ENCODE assay signal across 14 cellular contexts in genomic region chr13:112102243-112102642, GRCh38. TPM values are rescaled to one million over a fixed set of nuclear protein-coding genes. Genes with fewer than 3 reads are reported as not detected.
DNase-seq lines count a peak whose midpoint lies in the region; ATAC-seq and TF ChIP-seq lines count a peak whose summit lies in the region.
"Had no signal": no experiment of that assay in that cellular context is flagged by ENCODE, and none has a peak within 500 bp of the region (broad histone marks: within the 10 kb centered on the region; RNA-seq: fewer than 3 reads in every experiment).

No MANE protein-coding gene starts in this region.

- TF ChIP-seq CTCF in VCaP (conservative IDR thresholded peaks at IDR 0.05) (peak; percentile 43), stomach (IDR thresholded peaks at IDR 0.05) (no peak)

- H3K36me3 ChIP-seq in neuronal stem cell (replicated peaks in 1 of 2; ENCODE audit: control insufficient read depth in 2 of 2, insufficient read depth in 2 of 2, low read length in 2 of 2), result peaks cover 0 to under 1% of the 10 kb centered on the region in 2 donors
- H3K36me3 ChIP-seq in stomach, result no peaks in the 10 kb centered on the region
- H3K36me3 ChIP-seq: upper lobe of left lung had no signal

- no peak for TF ChIP-seq POLR2A in stomach (IDR thresholded peaks at IDR 0.05)

- no peak overlapping the region for H3K4ac ChIP-seq in neuronal stem cell (ENCODE audit: low read length)

- no peak overlapping the region for H2AFZ ChIP-seq in neuronal stem cell (ENCODE audit: low read length)

- H4K91ac ChIP-seq in neuronal stem cell (ENCODE audit: low read depth, low read length, poor library complexity), result no peak overlapping the region

- TF ChIP-seq EP300 in stomach (IDR thresholded peaks at IDR 0.05), result no peak

- H3K27me3 ChIP-seq in neuronal stem cell (ENCODE audit: control insufficient read depth in 3 of 3, insufficient read depth in 3 of 3, low read depth in 1 of 3, low read length in 3 of 3) (no peaks in the 10 kb centered on the region), stomach (peaks cover 17 to 89% (median 57%) of the 10 kb centered on the region in 3 donors)

- no peak overlapping the region for H2BK12ac ChIP-seq in neuronal stem cell (ENCODE audit: low read length)

- no peak for ATAC-seq in GM21367 (IDR thresholded peaks at IDR 0.05; ENCODE audit: unreplicated experiment)
- ATAC-seq: A549, Panc1 had no signal

- no peak overlapping the region for H3K27ac ChIP-seq in VCaP
- peak overlapping the region; percentile 100 for H3K27ac ChIP-seq in neuronal stem cell (replicated peaks; ENCODE audit: low read length)
- H3K27ac ChIP-seq in stomach, result no peak overlapping the region
- H3K27ac ChIP-seq: A549, upper lobe of left lung had no signal

- no peaks in the 10 kb centered on the region for H3K79me1 ChIP-seq in neuronal stem cell (ENCODE audit: low read depth, low read length)

- H3K4me1 ChIP-seq in neuronal stem cell (ENCODE audit: control insufficient read depth in 2 of 2, insufficient read depth in 1 of 2, low read depth in 1 of 2, low read length in 2 of 2) (peaks cover 34 to 38% of the 10 kb centered on the region in 2 donors), stomach (peaks cover 0 to 34% (median 13%) of the 10 kb centered on the region in 4 donors)
- H3K4me1 ChIP-seq: A549 had no signal

- no peak overlapping the region for H3K23ac ChIP-seq in neuronal stem cell (ENCODE audit: low read depth, low read length, poor library complexity)

- H3K4me3 ChIP-seq in neuronal stem cell (ENCODE audit: low read length in 2 of 2), result no peak overlapping the region
- H3K4me3 ChIP-seq in stomach, result no peak overlapping the region
- H3K4me3 ChIP-seq: A549, upper lobe of left lung had no signal

- no peak overlapping the region for H2BK15ac ChIP-seq in neuronal stem cell (ENCODE audit: low read length)

- no peaks in the 10 kb centered on the region for H3K9me3 ChIP-seq in neuronal stem cell (replicated peaks in 1 of 2; ENCODE audit: control insufficient read depth in 2 of 2, insufficient read depth in 1 of 2, low read depth in 1 of 2, low read length in 2 of 2)
- H3K9me3 ChIP-seq in stomach, result no peaks in the 10 kb centered on the region
- H3K9me3 ChIP-seq: A549, upper lobe of left lung had no signal

- peak; percentile 20 for DNase-seq in NCI-H1092 treated with DMSO at 0.1 percent for 48 hours (lab: John Stamatoyannopoulos, UW)
- no peak for DNase-seq in NCI-H1092 (lab: John Stamatoyannopoulos, UW)
- DNase-seq in NCI-H1417 treated with DMSO at 0.1 percent for 48 hours (lab: John Stamatoyannopoulos, UW), result peak; percentile 53
- DNase-seq in neuronal stem cell (ENCODE audit: low spot score), result no peak
- DNase-seq in stomach, result no peak
- DNase-seq in posterior vena cava (ENCODE audit: low spot score), result no peak
- DNase-seq: hypothalamus, upper lobe of left lung had no signal

- no peak overlapping the region for H3K14ac ChIP-seq in neuronal stem cell (ENCODE audit: low read length)

- H4K8ac ChIP-seq in neuronal stem cell (ENCODE audit: low read depth, low read length), result no peak overlapping the region

- no peak overlapping the region for H2BK120ac ChIP-seq in neuronal stem cell (ENCODE audit: low read depth, low read length)

- H3K4me2 ChIP-seq in neuronal stem cell (ENCODE audit: insufficient read depth, low read length, poor library complexity, severe bottlenecking), result no peak overlapping the region
- H3K4me2 ChIP-seq: A549 had no signal

- intact Hi-C loops in stomach (cut with DNase I; ENCODE audit: low total_unique reads), result no loop called here
- intact Hi-C loops in posterior vena cava (cut with DNase I), result no loop called here

- no peak overlapping the region for H2AK5ac ChIP-seq in neuronal stem cell (ENCODE audit: low read depth, low read length)

- WGBS in neuronal stem cell (ENCODE audit: extremely low coverage in 2 of 2, insufficient read length in 2 of 2, insufficient replicate concordance in 1 of 2), 2 donors, result no CpG with 5 or more reads among the region's 7 CpGs
- WGBS in stomach, 5 donors, result 18 to 31% (median 25%) methylated on average over 7 of the region's 7 CpGs

- no peak overlapping the region for H3K18ac ChIP-seq in neuronal stem cell (ENCODE audit: low read length)

- no peak overlapping the region for H3K9ac ChIP-seq in neuronal stem cell (ENCODE audit: low read depth, low read length, poor library complexity)

- H2BK5ac ChIP-seq in neuronal stem cell (ENCODE audit: low read length), result no peak overlapping the region

RNA-seq across cellular contexts. Expression of gene SOX1, which starts 35.3 kb away (rescaled TPM):
- 12.8 TPM for polyA plus RNA-seq in neuronal stem cell (2013, experiment 1 of 2)
- polyA plus RNA-seq in neuronal stem cell (2013, experiment 2 of 2), result 14.4 TPM
- not detected for total RNA-seq in stomach
- not detected for polyA plus RNA-seq in stomach
- not detected for total RNA-seq in posterior vena cava
- total RNA-seq: omental fat pad, upper lobe of left lung had no signal
- polyA plus RNA-seq: A549, esophagus had no signal

Comparison
In these comparisons a context has a peak if more than half of its experiments do, and no peak if none do; other contexts are left out.
1. DNase-seq: peak in NCI-H1092 treated with DMSO at 0.1 percent for 48 hours (single experiment) and NCI-H1417 treated with DMSO at 0.1 percent for 48 hours (single experiment); none in NCI-H1092 (single experiment), neuronal stem cell (single experiment), stomach (single experiment) and posterior vena cava (single experiment).